1 cellular context compared by ENCODE assay signal in genomic region chr6:9039258-9039657, GRCh38.
TF ChIP-seq lines count a peak whose summit lies in the region.

No MANE protein-coding gene starts in this region.

TF ChIP-seq in WTC11, 78 proteins besides CTCF, POLR2A, EP300 and RAD21:
- TF ChIP-seq GRHL2 (CRISPR knock-in tag; IDR thresholded peaks at IDR 0.05; ENCODE audit: insufficient replicate concordance, severe bottlenecking) (no peak), MYBL2 (CRISPR knock-in tag; IDR thresholded peaks at IDR 0.05) (no peak), SOX15 (CRISPR knock-in tag; IDR thresholded peaks at IDR 0.05) (no peak), ZNF512 (CRISPR knock-in tag; IDR thresholded peaks at IDR 0.05; ENCODE audit: borderline replicate concordance) (no peak), ZNF416 (CRISPR knock-in tag; IDR thresholded peaks at IDR 0.05) (no peak), IRF2 (CRISPR knock-in tag; IDR thresholded peaks at IDR 0.05; ENCODE audit: borderline replicate concordance, low read depth) (no peak)
- TF ChIP-seq, protein P1, sequence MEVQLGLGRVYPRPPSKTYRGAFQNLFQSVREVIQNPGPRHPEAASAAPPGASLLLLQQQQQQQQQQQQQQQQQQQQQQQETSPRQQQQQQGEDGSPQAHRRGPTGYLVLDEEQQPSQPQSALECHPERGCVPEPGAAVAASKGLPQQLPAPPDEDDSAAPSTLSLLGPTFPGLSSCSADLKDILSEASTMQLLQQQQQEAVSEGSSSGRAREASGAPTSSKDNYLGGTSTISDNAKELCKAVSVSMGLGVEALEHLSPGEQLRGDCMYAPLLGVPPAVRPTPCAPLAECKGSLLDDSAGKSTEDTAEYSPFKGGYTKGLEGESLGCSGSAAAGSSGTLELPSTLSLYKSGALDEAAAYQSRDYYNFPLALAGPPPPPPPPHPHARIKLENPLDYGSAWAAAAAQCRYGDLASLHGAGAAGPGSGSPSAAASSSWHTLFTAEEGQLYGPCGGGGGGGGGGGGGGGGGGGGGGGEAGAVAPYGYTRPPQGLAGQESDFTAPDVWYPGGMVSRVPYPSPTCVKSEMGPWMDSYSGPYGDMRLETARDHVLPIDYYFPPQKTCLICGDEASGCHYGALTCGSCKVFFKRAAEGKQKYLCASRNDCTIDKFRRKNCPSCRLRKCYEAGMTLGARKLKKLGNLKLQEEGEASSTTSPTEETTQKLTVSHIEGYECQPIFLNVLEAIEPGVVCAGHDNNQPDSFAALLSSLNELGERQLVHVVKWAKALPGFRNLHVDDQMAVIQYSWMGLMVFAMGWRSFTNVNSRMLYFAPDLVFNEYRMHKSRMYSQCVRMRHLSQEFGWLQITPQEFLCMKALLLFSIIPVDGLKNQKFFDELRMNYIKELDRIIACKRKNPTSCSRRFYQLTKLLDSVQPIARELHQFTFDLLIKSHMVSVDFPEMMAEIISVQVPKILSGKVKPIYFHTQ (CRISPR knock-in tag; IDR thresholded peaks at IDR 0.05): no peak
